Comparison of ENCODE assay signal across 14 cellular contexts in genomic region chr16:14694129-14694528, GRCh38. TPM values are rescaled to one million over a fixed set of nuclear protein-coding genes. Genes with fewer than 3 reads are reported as not detected.
"Had no signal": no experiment of that assay in that cellular context is flagged by ENCODE, and none has a peak within 500 bp of the region (broad histone marks: within the 10 kb centered on the region; RNA-seq: fewer than 3 reads in every experiment).

Gene PLA2G10 (minus strand): TSS chr16:14694308. CDS start chr16:14694229, 79 bp downstream.

RNA-seq across cellular contexts. Expression of gene PLA2G10, which starts in this region (rescaled TPM):
- total RNA-seq: activated CD4-positive, alpha-beta memory T cell treated with anti-CD3 and anti-CD28 coated beads, Interleukin-2, amount 10 ng/mL, durations not matched to agents 7 days and 5 days; activated CD4-positive, alpha-beta T cell treated with anti-CD3 and anti-CD28 coated beads, Interleukin-2, amount 10 ng/mL, durations not matched to agents 7 days and 5 days; activated naive CD4-positive, alpha-beta T cell treated with anti-CD3 and anti-CD28 coated beads, Interleukin-2, amount 50 U/mL, for 72 hours; activated naive CD8-positive, alpha-beta T cell treated with anti-CD3 and anti-CD28 coated beads, Interleukin-2, amount 10 ng/mL, durations not matched to agents 7 days and 5 days; activated T-cell treated with anti-CD3 and anti-CD28 coated beads, Interleukin-2, amount 50 U/mL, for 72 hours; ascending aorta; bronchial epithelial cell; cardiac septum; cerebellum; dermis blood vessel endothelial cell; fibroblast of lung; fibroblast of villous mesenchyme; frontal cortex; T-helper 1 cell treated with Interleukin-12 subunit alpha and Interleukin-12 subunit beta and Interleukin-4 antibody, amounts not matched to agents 30 ng/mL and 1 ng/mL, for 36 hours had no signal
- polyA plus RNA-seq: fibroblast of lung had no signal
